22 cellular contexts compared by ENCODE assay signal in the genomic region with DNA sequence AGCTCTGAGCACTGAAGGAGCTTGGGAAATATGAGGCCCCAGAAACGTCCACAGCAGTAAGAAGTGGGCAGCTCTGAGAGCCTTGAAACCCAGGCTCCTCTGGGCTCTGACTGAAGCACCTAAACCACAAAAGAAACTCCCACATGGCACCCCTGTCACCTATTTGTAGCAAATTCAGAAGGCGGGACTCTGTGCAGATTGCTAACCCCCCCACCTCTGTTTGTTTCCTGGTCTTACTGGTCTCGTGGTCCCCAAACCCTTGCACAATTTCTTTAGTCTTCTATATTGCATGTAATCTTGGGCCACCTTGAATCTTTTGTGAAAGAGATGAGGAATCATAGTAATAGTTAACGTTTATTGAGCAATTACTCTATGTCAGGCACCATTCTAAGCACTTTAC.
DNase-seq lines count a peak whose midpoint lies in the region; ATAC-seq and TF ChIP-seq lines count a peak whose summit lies in the region.
"Had no signal": no experiment of that assay in that cellular context is flagged by ENCODE, and none has a peak within 500 bp of the region (broad histone marks: within the 10 kb centered on the region; RNA-seq: fewer than 3 reads in every experiment).

No MANE protein-coding gene starts in this region.

- no peak overlapping the region for H3K4me3 Mint-ChIP-seq in activated naive CD4-positive, alpha-beta T cell treated with anti-CD3 and anti-CD28 coated beads, Interleukin-2, amount 50 U/mL, for 24 hours
- no peak overlapping the region for H3K4me3 Mint-ChIP-seq in activated naive CD4-positive, alpha-beta T cell treated with anti-CD3 and anti-CD28 coated beads, Interleukin-2, amount 10 ng/mL, durations not matched to agents 7 days and 5 days
- no peak overlapping the region for H3K4me3 Mint-ChIP-seq in central memory CD8-positive, alpha-beta T cell
- H3K4me3 Mint-ChIP-seq in stimulated activated naive CD8-positive, alpha-beta T cell treated with anti-CD3 and anti-CD28 coated beads, Interleukin-15, amount 100 ng/mL, for 72 hours: no peak overlapping the region
- H3K4me3 Mint-ChIP-seq in WTC11: no peak overlapping the region
- H3K4me3 Mint-ChIP-seq: dendritic cell treated with granulocyte-macrophage colony-stimulating factor and Interleukin-4, amounts not matched to agents 40 ng/mL and 50 ng/mL, for 4 days had no signal

- H3K27me3 Mint-ChIP-seq in activated naive CD4-positive, alpha-beta T cell treated with anti-CD3 and anti-CD28 coated beads, Interleukin-2, amount 50 U/mL, for 24 hours: no peaks in the 10 kb centered on the region
- no peaks in the 10 kb centered on the region for H3K27me3 Mint-ChIP-seq in activated naive CD4-positive, alpha-beta T cell treated with anti-CD3 and anti-CD28 coated beads, Interleukin-2, amount 10 ng/mL, durations not matched to agents 7 days and 5 days
- H3K27me3 Mint-ChIP-seq in central memory CD8-positive, alpha-beta T cell: no peaks in the 10 kb centered on the region
- H3K27me3 Mint-ChIP-seq in stimulated activated naive CD8-positive, alpha-beta T cell treated with anti-CD3 and anti-CD28 coated beads, Interleukin-15, amount 100 ng/mL, for 72 hours: no peaks in the 10 kb centered on the region
- H3K27me3 Mint-ChIP-seq in WTC11 (ENCODE audit: low read depth): no peaks in the 10 kb centered on the region
- H3K27me3 Mint-ChIP-seq: CD4-positive, CD25-positive, alpha-beta regulatory T cell; dendritic cell treated with granulocyte-macrophage colony-stimulating factor and Interleukin-4, amounts not matched to agents 40 ng/mL and 50 ng/mL, for 4 days had no signal

- ATAC-seq in central memory CD8-positive, alpha-beta T cell (replicated peaks; ENCODE audit: extremely low read depth, poor library complexity, severe bottlenecking): no peak
- ATAC-seq in stimulated activated naive CD8-positive, alpha-beta T cell treated with anti-CD3 and anti-CD28 coated beads, Interleukin-15, amount 100 ng/mL, for 72 hours: peak; percentile 46
- ATAC-seq in foreskin keratinocyte (no peak), HG03135 (IDR thresholded peaks at IDR 0.05; ENCODE audit: unreplicated experiment) (no peak), WTC11 (no peak)
- ATAC-seq: gastrocnemius medialis had no signal

- no peaks in the 10 kb centered on the region for H3K4me1 ChIP-seq in foreskin keratinocyte
- H3K4me1 ChIP-seq: gastrocnemius medialis had no signal

- H3K36me3 Mint-ChIP-seq in activated naive CD4-positive, alpha-beta T cell treated with anti-CD3 and anti-CD28 coated beads, Interleukin-2, amount 50 U/mL, for 24 hours: peaks cover 13% of the 10 kb centered on the region
- H3K36me3 Mint-ChIP-seq in activated naive CD4-positive, alpha-beta T cell treated with anti-CD3 and anti-CD28 coated beads, Interleukin-2, amount 10 ng/mL, durations not matched to agents 7 days and 5 days: peaks cover 52% of the 10 kb centered on the region
- peaks cover 77% of the 10 kb centered on the region for H3K36me3 Mint-ChIP-seq in central memory CD8-positive, alpha-beta T cell (ENCODE audit: insufficient read depth)
- H3K36me3 Mint-ChIP-seq in WTC11: no peaks in the 10 kb centered on the region; the same call in 1 of the 2 replicates

- H3K9me3 Mint-ChIP-seq in activated naive CD4-positive, alpha-beta T cell treated with anti-CD3 and anti-CD28 coated beads, Interleukin-2, amount 50 U/mL, for 24 hours: no peaks in the 10 kb centered on the region
- no peaks in the 10 kb centered on the region for H3K9me3 Mint-ChIP-seq in activated naive CD4-positive, alpha-beta T cell treated with anti-CD3 and anti-CD28 coated beads, Interleukin-2, amount 10 ng/mL, durations not matched to agents 7 days and 5 days
- no peaks in the 10 kb centered on the region for H3K9me3 Mint-ChIP-seq in central memory CD8-positive, alpha-beta T cell
- no peaks in the 10 kb centered on the region for H3K9me3 Mint-ChIP-seq in stimulated activated naive CD8-positive, alpha-beta T cell treated with anti-CD3 and anti-CD28 coated beads, Interleukin-15, amount 100 ng/mL, for 72 hours
- H3K9me3 Mint-ChIP-seq in WTC11: no peaks in the 10 kb centered on the region
- H3K9me3 Mint-ChIP-seq: dendritic cell treated with granulocyte-macrophage colony-stimulating factor and Interleukin-4, amounts not matched to agents 40 ng/mL and 50 ng/mL, for 4 days had no signal

- POLR2A ChIA-PET in WTC11 (lab: Charles Lee): no interaction called here

- CTCF ChIA-PET in activated naive CD4-positive, alpha-beta T cell treated with anti-CD3 and anti-CD28 coated beads, Interleukin-2, amount 10 ng/mL, durations not matched to agents 7 days and 5 days (lab: Charles Lee): interaction anchor here (1.0 to 1.5 kb wide), 2 partner anchors 10 to 16 kb away, joined by 3 to 4 read pairs; no protein-coding TSS in a partner anchor
- CTCF ChIA-PET in WTC11 (lab: Charles Lee): interaction anchor here (1.8 kb wide), 1 partner anchor 16 kb away, joined by 10 read pairs; no protein-coding TSS in a partner anchor

- DNase-seq in activated naive CD4-positive, alpha-beta T cell treated with anti-CD3 and anti-CD28 coated beads, Interleukin-2, amount 10 ng/mL, durations not matched to agents 7 days and 5 days: no peak
- DNase-seq in NOMO-1 treated with dmso at 0.1 percent for 144 hours (lab: John Stamatoyannopoulos, UW; ENCODE audit: unreplicated experiment): peak; percentile 61
- no peak for DNase-seq in central memory CD8-positive, alpha-beta T cell (ENCODE audit: low spot score in 2 of 2)
- no peak for DNase-seq in stimulated activated naive CD8-positive, alpha-beta T cell treated with anti-CD3 and anti-CD28 coated beads, Interleukin-15, amount 100 ng/mL, for 72 hours
- no peak for DNase-seq in foreskin keratinocyte
- no peak for DNase-seq in WTC11 (ENCODE audit: low spot score)
- DNase-seq: CD4-positive, CD25-positive, alpha-beta regulatory T cell; DMS79 treated with DMSO at 0.1 percent for 48 hours; erythroblast; gastrocnemius medialis; H7; IMR-90; MM.1S; NCI-H2029 treated with DMSO at 0.1 percent for 48 hours; NCI-H510A; OCI-M1; retina had no signal

- H3K27ac ChIP-seq in foreskin keratinocyte: no peak overlapping the region
- H3K27ac ChIP-seq: gastrocnemius medialis, SJSA1, tibial nerve had no signal

- no peaks in the 10 kb centered on the region for H3K27me3 ChIP-seq in foreskin keratinocyte
- H3K27me3 ChIP-seq: gastrocnemius medialis, SJSA1, tibial nerve had no signal

- TF ChIP-seq CTCF in foreskin keratinocyte (conservative IDR thresholded peaks at IDR 0.05): no peak
- TF ChIP-seq CTCF in WTC11 (IDR thresholded peaks at IDR 0.05): no peak

- peak overlapping the region; percentile 79 for H3K27ac Mint-ChIP-seq in activated naive CD4-positive, alpha-beta T cell treated with anti-CD3 and anti-CD28 coated beads, Interleukin-2, amount 50 U/mL, for 24 hours
- no peak overlapping the region for H3K27ac Mint-ChIP-seq in activated naive CD4-positive, alpha-beta T cell treated with anti-CD3 and anti-CD28 coated beads, Interleukin-2, amount 10 ng/mL, durations not matched to agents 7 days and 5 days
- peak overlapping the region; percentile 85 for H3K27ac Mint-ChIP-seq in central memory CD8-positive, alpha-beta T cell (ENCODE audit: low read depth)
- peak overlapping the region; percentile 10 to 30 for H3K27ac Mint-ChIP-seq in stimulated activated naive CD8-positive, alpha-beta T cell treated with anti-CD3 and anti-CD28 coated beads, Interleukin-15, amount 100 ng/mL, for 72 hours
- no peak overlapping the region for H3K27ac Mint-ChIP-seq in WTC11

- H3K4me1 Mint-ChIP-seq in activated naive CD4-positive, alpha-beta T cell treated with anti-CD3 and anti-CD28 coated beads, Interleukin-2, amount 50 U/mL, for 24 hours: no peaks in the 10 kb centered on the region
- no peaks in the 10 kb centered on the region for H3K4me1 Mint-ChIP-seq in activated naive CD4-positive, alpha-beta T cell treated with anti-CD3 and anti-CD28 coated beads, Interleukin-2, amount 10 ng/mL, durations not matched to agents 7 days and 5 days
- peaks cover 36% of the 10 kb centered on the region for H3K4me1 Mint-ChIP-seq in central memory CD8-positive, alpha-beta T cell
- H3K4me1 Mint-ChIP-seq in stimulated activated naive CD8-positive, alpha-beta T cell treated with anti-CD3 and anti-CD28 coated beads, Interleukin-15, amount 100 ng/mL, for 72 hours: peaks cover 5% of the 10 kb centered on the region
- H3K4me1 Mint-ChIP-seq in WTC11: no peaks in the 10 kb centered on the region

TF ChIP-seq in WTC11, 78 proteins besides CTCF, POLR2A, EP300 and RAD21:
- TF ChIP-seq MXD4 (CRISPR knock-in tag; IDR thresholded peaks at IDR 0.05; ENCODE audit: borderline replicate concordance) (no peak), GRHL2 (CRISPR knock-in tag; IDR thresholded peaks at IDR 0.05; ENCODE audit: insufficient replicate concordance, severe bottlenecking) (no peak), EMX1 (CRISPR knock-in tag; IDR thresholded peaks at IDR 0.05) (no peak)
- TF ChIP-seq, protein P1, sequence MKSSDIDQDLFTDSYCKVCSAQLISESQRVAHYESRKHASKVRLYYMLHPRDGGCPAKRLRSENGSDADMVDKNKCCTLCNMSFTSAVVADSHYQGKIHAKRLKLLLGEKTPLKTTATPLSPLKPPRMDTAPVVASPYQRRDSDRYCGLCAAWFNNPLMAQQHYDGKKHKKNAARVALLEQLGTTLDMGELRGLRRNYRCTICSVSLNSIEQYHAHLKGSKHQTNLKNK (CRISPR knock-in tag; IDR thresholded peaks at IDR 0.05): no peak

Comparison
In these comparisons a context has a peak if more than half of its experiments do, and no peak if none do; other contexts are left out.
1. H3K27ac Mint-ChIP-seq: peak in activated naive CD4-positive, alpha-beta T cell treated with anti-CD3 and anti-CD28 coated beads, Interleukin-2, amount 50 U/mL, for 24 hours (single experiment), central memory CD8-positive, alpha-beta T cell (single experiment) and stimulated activated naive CD8-positive, alpha-beta T cell treated with anti-CD3 and anti-CD28 coated beads, Interleukin-15, amount 100 ng/mL, for 72 hours (2 of 2); none in activated naive CD4-positive, alpha-beta T cell treated with anti-CD3 and anti-CD28 coated beads, Interleukin-2, amount 10 ng/mL, durations not matched to agents 7 days and 5 days (single experiment) and WTC11 (single experiment).